Comparison of ENCODE assay signal across 8 cellular contexts in the genomic region with DNA sequence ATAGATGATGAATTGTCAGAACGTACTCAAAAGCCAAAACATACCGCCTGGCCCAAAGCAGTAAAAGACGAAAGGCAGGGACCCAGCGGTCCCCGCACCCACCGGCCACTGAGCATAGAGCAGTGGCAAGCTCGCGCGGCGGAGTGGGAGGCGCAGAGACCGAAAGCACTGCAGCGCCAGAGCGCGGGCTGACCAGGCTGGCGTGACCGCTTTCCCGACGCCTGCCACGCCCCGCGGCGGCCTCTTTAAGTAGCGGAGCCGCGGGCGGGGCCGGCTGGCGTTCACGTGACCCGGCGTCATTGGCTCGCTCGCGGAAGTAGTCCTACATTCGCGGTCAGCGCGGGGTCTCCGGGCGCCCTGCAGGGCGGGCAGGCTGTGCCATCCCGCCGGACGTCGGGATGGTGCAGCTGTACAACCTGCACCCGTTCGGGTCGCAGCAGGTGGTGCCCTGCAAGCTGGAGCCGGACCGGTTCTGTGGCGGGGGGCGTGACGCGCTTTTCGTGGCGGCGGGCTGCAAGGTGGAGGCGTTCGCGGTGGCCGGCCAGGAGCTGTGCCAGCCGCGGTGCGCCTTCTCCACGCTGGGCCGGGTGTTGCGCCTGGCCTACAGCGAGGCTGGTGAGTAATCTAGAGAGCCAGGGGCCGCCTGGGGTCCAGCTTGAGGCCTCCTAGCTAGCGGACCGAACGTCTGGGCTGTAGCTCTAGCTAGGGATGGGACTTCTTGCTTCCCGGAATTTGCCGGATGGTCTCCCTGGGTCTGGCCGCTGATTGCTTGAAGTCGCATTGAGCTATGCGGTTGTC. TPM values are rescaled to one million over a fixed set of nuclear protein-coding genes. Genes with fewer than 3 reads are reported as not detected.
DNase-seq lines count a peak whose midpoint lies in the region; ATAC-seq, FAIRE-seq and TF ChIP-seq lines count a peak whose summit lies in the region.

A gene with protein sequence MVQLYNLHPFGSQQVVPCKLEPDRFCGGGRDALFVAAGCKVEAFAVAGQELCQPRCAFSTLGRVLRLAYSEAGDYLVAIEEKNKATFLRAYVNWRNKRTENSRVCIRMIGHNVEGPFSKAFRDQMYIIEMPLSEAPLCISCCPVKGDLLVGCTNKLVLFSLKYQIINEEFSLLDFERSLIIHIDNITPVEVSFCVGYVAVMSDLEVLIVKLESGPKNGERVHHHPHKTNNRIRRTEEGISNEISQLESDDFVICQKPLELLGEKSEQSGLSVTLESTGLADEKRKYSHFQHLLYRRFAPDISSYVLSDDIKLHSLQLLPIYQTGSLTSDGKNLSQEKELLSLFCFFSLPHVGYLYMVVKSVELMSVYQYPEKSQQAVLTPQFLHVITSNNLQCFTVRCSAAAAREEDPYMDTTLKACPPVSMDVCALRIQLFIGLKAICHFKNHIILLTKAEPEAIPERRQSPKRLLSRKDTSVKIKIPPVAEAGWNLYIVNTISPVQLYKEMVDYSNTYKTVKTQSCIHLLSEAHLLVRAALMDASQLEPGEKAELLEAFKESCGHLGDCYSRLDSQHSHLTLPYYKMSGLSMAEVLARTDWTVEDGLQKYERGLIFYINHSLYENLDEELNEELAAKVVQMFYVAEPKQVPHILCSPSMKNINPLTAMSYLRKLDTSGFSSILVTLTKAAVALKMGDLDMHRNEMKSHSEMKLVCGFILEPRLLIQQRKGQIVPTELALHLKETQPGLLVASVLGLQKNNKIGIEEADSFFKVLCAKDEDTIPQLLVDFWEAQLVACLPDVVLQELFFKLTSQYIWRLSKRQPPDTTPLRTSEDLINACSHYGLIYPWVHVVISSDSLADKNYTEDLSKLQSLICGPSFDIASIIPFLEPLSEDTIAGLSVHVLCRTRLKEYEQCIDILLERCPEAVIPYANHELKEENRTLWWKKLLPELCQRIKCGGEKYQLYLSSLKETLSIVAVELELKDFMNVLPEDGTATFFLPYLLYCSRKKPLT (plus strand): TSS at position 313 of the 798 bp plus-strand sequence. CDS start 86 bp downstream, at position 399.

- H3K27ac Mint-ChIP-seq in Caco-2 (ENCODE audit: unreplicated experiment): peak within 1 kb of the TSS; percentile 92
- peak within 1 kb of the TSS; percentile 92 for H3K27ac Mint-ChIP-seq in memory B cell

- peak within 1 kb of the TSS; percentile 97 for H3K4me3 Mint-ChIP-seq in Caco-2 (ENCODE audit: unreplicated experiment)
- H3K4me3 Mint-ChIP-seq in memory B cell: peak within 1 kb of the TSS; percentile 87

- no peaks in the 10 kb centered on the region for H3K36me3 ChIP-seq in Caco-2 (ENCODE audit: control insufficient read depth, insufficient read depth, low read length)
- no peaks in the 10 kb centered on the region for H3K36me3 ChIP-seq in effector memory CD4-positive, alpha-beta T cell (ENCODE audit: control insufficient read depth, insufficient read depth, low read length)

- H3K36me3 Mint-ChIP-seq in Caco-2 (ENCODE audit: insufficient read depth, unreplicated experiment): peaks cover 24% of the 10 kb centered on the region
- peaks cover 7% of the 10 kb centered on the region for H3K36me3 Mint-ChIP-seq in memory B cell

- H3K4me1 ChIP-seq in Caco-2: no peaks in the 10 kb centered on the region; the same call in none of the 2 replicates
- H3K4me1 ChIP-seq in effector memory CD4-positive, alpha-beta T cell (ENCODE audit: control insufficient read depth, insufficient read depth, low read length, poor library complexity, severe bottlenecking): peaks cover 21% of the 10 kb centered on the region

- no TSS peak for BruUV-seq in Caco-2 (replicated peaks; lab: Mats Ljungman, UMichigan)

- no peaks in the 10 kb centered on the region for H3K27me3 ChIP-seq in Caco-2 (replicated peaks; ENCODE audit: control insufficient read depth, insufficient read depth, low read length)
- H3K27me3 ChIP-seq in effector memory CD4-positive, alpha-beta T cell (replicated peaks; ENCODE audit: control insufficient read depth, insufficient read depth, low read length, poor library complexity, severe bottlenecking): no peaks in the 10 kb centered on the region

- peak; percentile 88 for FAIRE-seq in HTR-8/SVneo (lab: Jason Lieb, UNC)

- DNase-seq in Caco-2 (peak; percentile 86 to 91), HTR-8/SVneo (ENCODE audit: insufficient read length, low spot score) (peak; percentile 89), NOMO-1 (lab: John Stamatoyannopoulos, UW; ENCODE audit: unreplicated experiment in 2 of 2) (peak; percentile 96 to 98), memory B cell (ENCODE audit: low spot score in 2 of 2) (peak; percentile 68 to 80)
- DNase-seq in effector memory CD4-positive, alpha-beta T cell: peak; percentile 71 to 81 (median 72)
- DNase-seq in stimulated activated CD8-positive, alpha-beta memory T cell treated with anti-CD3 and anti-CD28 coated beads, Interleukin-12 subunit alpha, Interleukin-12 subunit beta, amount 100 ng/mL, for 24 hours (ENCODE audit: extremely low read depth): peak; percentile 71

- peak within 1 kb of the TSS; percentile 71 for H3K27ac ChIP-seq in effector memory CD4-positive, alpha-beta T cell (ENCODE audit: insufficient read depth, low read length, poor library complexity, severe bottlenecking)

- CTCF ChIA-PET in Caco-2 (lab: Charles Lee): interaction anchor here (0.8 to 1.7 kb wide), 3 partner anchors 9 to 174 kb away, joined by 5 to 15 read pairs (median 7); no protein-coding TSS in a partner anchor
- CTCF ChIA-PET in activated CD8-positive, alpha-beta memory T cell treated with anti-CD3 and anti-CD28 coated beads for 36 hours (lab: Charles Lee): interaction anchor here (0.6 to 2.4 kb wide), 5 partner anchors 10 to 174 kb away, joined by 3 to 11 read pairs (median 5); no protein-coding TSS in a partner anchor

- H3K4me3 ChIP-seq in Caco-2 (ENCODE audit: low read depth, low read length): peak within 1 kb of the TSS; percentile 84
- peak within 1 kb of the TSS; percentile 97 for H3K4me3 ChIP-seq in effector memory CD4-positive, alpha-beta T cell (ENCODE audit: insufficient read depth, low read depth, low read length, poor library complexity, severe bottlenecking)

- no peaks in the 10 kb centered on the region for H3K9me3 ChIP-seq in Caco-2
- H3K9me3 ChIP-seq in effector memory CD4-positive, alpha-beta T cell (ENCODE audit: control insufficient read depth, low read length): no peaks in the 10 kb centered on the region

- POLR2A ChIA-PET in Caco-2 (lab: Charles Lee): interaction anchor here (0.8 to 1.0 kb wide), 3 partner anchors 117 to 174 kb away, joined by 3 read pairs; no protein-coding TSS in a partner anchor
- POLR2A ChIA-PET in activated CD8-positive, alpha-beta memory T cell treated with anti-CD3 and anti-CD28 coated beads for 36 hours (lab: Charles Lee): interaction anchor here (0.5 to 1.3 kb wide), 6 partner anchors 9 to 139 kb away, joined by 3 to 7 read pairs (median 4); no protein-coding TSS in a partner anchor

- H3K4me1 Mint-ChIP-seq in Caco-2 (ENCODE audit: low read depth, unreplicated experiment) (peaks cover 12% of the 10 kb centered on the region), memory B cell (peaks cover 42% of the 10 kb centered on the region)

- no peaks in the 10 kb centered on the region for H3K27me3 Mint-ChIP-seq in Caco-2 (ENCODE audit: insufficient read depth, unreplicated experiment)
- no peaks in the 10 kb centered on the region for H3K27me3 Mint-ChIP-seq in memory B cell

- intact Hi-C loops in Caco-2 (cut with micrococcal nuclease; ENCODE audit: unreplicated experiment): loop anchor here (1.0 to 5.0 kb wide), 3 partner anchors 9 to 258 kb away; no protein-coding TSS in a partner anchor

- no peak for TF ChIP-seq CTCF in Caco-2 (IDR thresholded peaks at IDR 0.05; ENCODE audit: insufficient read depth in 1 of 2, low read depth in 1 of 2, low read length in 1 of 2, severe bottlenecking in 1 of 2, unreplicated experiment in 1 of 2)

- H3K9me3 Mint-ChIP-seq in Caco-2 (ENCODE audit: unreplicated experiment): no peaks in the 10 kb centered on the region
- H3K9me3 Mint-ChIP-seq in memory B cell: no peaks in the 10 kb centered on the region

- ATAC-seq in GM21381 (IDR thresholded peaks at IDR 0.05; ENCODE audit: unreplicated experiment): peak; percentile 93
- ATAC-seq in memory B cell (ENCODE audit: low read depth): peak; percentile 92

RNA-seq across cellular contexts. Expression of the gene that starts here (rescaled TPM):
- 19.4 and 20.9 TPM in 2 replicates for total RNA-seq in Caco-2 (2022)
- total RNA-seq in activated CD8-positive, alpha-beta memory T cell treated with anti-CD3 and anti-CD28 coated beads for 36 hours: 10 to 100 TPM; 17.9 to 19.1 TPM

Comparison
In these comparisons a context has a peak if more than half of its experiments do, and no peak if none do; other contexts are left out.
1. Peak in every context shown above with its lines: DNase-seq, ATAC-seq, H3K4me3 ChIP-seq and H3K27ac ChIP-seq.